Comparison of ENCODE assay signal across 16 cellular contexts in the genomic region with DNA sequence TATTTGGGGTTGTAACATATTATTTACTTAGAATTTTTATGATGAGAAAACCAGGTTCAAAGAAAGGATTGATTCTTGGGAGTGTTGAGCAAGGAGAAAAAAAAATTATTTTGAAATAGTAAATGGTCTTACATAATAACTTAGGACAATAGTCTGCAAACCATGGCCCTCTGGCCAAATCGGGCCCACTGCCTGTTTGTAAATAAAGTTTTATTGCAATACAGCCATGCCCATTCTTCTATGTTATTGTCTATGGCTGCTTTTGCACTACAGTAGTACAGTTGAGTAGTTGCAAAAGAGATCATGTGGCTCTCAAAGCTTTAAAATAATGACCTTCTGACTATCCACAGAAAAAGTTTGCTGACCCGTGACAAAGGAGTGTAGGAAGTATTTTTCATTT.
DNase-seq lines count a peak whose midpoint lies in the region; ATAC-seq, FAIRE-seq and TF ChIP-seq lines count a peak whose summit lies in the region.
"Had no signal": no experiment of that assay in that cellular context is flagged by ENCODE, and none has a peak within 500 bp of the region (broad histone marks: within the 10 kb centered on the region; RNA-seq: fewer than 3 reads in every experiment).

No MANE protein-coding gene starts in this region.

- no peak for TF ChIP-seq EP300 in K562 (IDR thresholded peaks at IDR 0.05; ENCODE audit: low read length)

- peaks cover 7 to 38% of the 10 kb centered on the region in 2 donors for H3K36me3 Mint-ChIP-seq in activated T-cell treated with anti-CD3 and anti-CD28 coated beads, Interleukin-2, amount 50 U/mL, for 72 hours (ENCODE audit: insufficient read depth in 2 of 2)
- H3K36me3 Mint-ChIP-seq in activated T-cell treated with anti-CD3 and anti-CD28 coated beads, Interleukin-2, amount 50 U/mL, for 24 hours (ENCODE audit: low read depth): peaks cover 93% of the 10 kb centered on the region
- H3K36me3 Mint-ChIP-seq in memory B cell: peaks cover 35% of the 10 kb centered on the region
- peaks cover 39% of the 10 kb centered on the region for H3K36me3 Mint-ChIP-seq in type B pancreatic cell
- H3K36me3 Mint-ChIP-seq in endodermal cell (ENCODE audit: low read depth): peaks cover 66% of the 10 kb centered on the region

- H3K9me1 ChIP-seq in K562 (ENCODE audit: control insufficient read depth, insufficient read depth, low read length): no peaks in the 10 kb centered on the region

- in situ Hi-C loops in K562 (cut with MboI): no loop called here

- no peak for FAIRE-seq in K562 (lab: Jason Lieb, UNC)
- FAIRE-seq: GM12891 had no signal

- no TSS peak for BruUV-seq in K562 (replicated peaks; lab: Mats Ljungman, UMichigan)

- H4K20me1 ChIP-seq in K562 (replicated peaks; ENCODE audit: control insufficient read depth, insufficient read depth, low read length): no peaks in the 10 kb centered on the region

- no peak for ATAC-seq in activated T-cell treated with anti-CD3 and anti-CD28 coated beads, Interleukin-2, amount 50 U/mL, for 72 hours (replicated peaks in 1 of 2)
- no peak for ATAC-seq in K562
- no peak for ATAC-seq in memory B cell (ENCODE audit: low read depth)

- 92% methylated on average over 2 of the region's 2 CpGs for WGBS in K562 (ENCODE audit: insufficient coverage, low coverage, missing lambda C conversion rate)
- 83 to 98% methylated on average over 1 to 2 of the region's 2 CpGs for WGBS in endodermal cell (ENCODE audit: insufficient coverage in 1 of 2, insufficient read length in 1 of 2), 2 experiments

- H3K4me2 ChIP-seq in K562 (ENCODE audit: insufficient read depth, low read length): no peak overlapping the region
- H3K4me2 ChIP-seq: BLaER1 had no signal

- H3K27me3 Mint-ChIP-seq in activated T-cell treated with anti-CD3 and anti-CD28 coated beads, Interleukin-2, amount 50 U/mL, for 72 hours (ENCODE audit: low read depth): no peaks in the 10 kb centered on the region
- H3K27me3 Mint-ChIP-seq in activated T-cell treated with anti-CD3 and anti-CD28 coated beads, Interleukin-2, amount 50 U/mL, for 24 hours: no peaks in the 10 kb centered on the region
- H3K27me3 Mint-ChIP-seq in memory B cell (no peaks in the 10 kb centered on the region), type B pancreatic cell (no peaks in the 10 kb centered on the region), endodermal cell (ENCODE audit: insufficient read depth) (no peaks in the 10 kb centered on the region)

- H3K9me3 ChIP-seq in K562 (replicated peaks; ENCODE audit: control insufficient read depth, insufficient read depth, low read depth, low read length) (no peaks in the 10 kb centered on the region), endodermal cell (ENCODE audit: control insufficient read depth, low read length) (no peaks in the 10 kb centered on the region)
- H3K9me3 ChIP-seq: BLaER1 had no signal

- H3K9me3 Mint-ChIP-seq in activated T-cell treated with anti-CD3 and anti-CD28 coated beads, Interleukin-2, amount 50 U/mL, for 72 hours: no peaks in the 10 kb centered on the region
- no peaks in the 10 kb centered on the region for H3K9me3 Mint-ChIP-seq in activated T-cell treated with anti-CD3 and anti-CD28 coated beads, Interleukin-2, amount 50 U/mL, for 24 hours
- no peaks in the 10 kb centered on the region for H3K9me3 Mint-ChIP-seq in memory B cell
- no peaks in the 10 kb centered on the region for H3K9me3 Mint-ChIP-seq in type B pancreatic cell
- no peaks in the 10 kb centered on the region for H3K9me3 Mint-ChIP-seq in endodermal cell
- H3K9me3 Mint-ChIP-seq: H9 had no signal

- H3K27ac ChIP-seq in K562 (ENCODE audit: extremely low read depth, low read depth, low read length) (no peak overlapping the region), endodermal cell (ENCODE audit: low read depth, low read length) (no peak overlapping the region)
- H3K27ac ChIP-seq: 22Rv1, BLaER1 had no signal

- H3K79me2 ChIP-seq in K562 (ENCODE audit: control insufficient read depth, insufficient read depth, low read length): no peaks in the 10 kb centered on the region; the same call in 2 of the 3 replicates

- POLR2A ChIA-PET in K562 (lab: Yijun Ruan, JAX): no interaction called here

- H2AFZ ChIP-seq in K562 (ENCODE audit: low read depth, low read length): no peak overlapping the region

- no peak for DNase-seq in activated T-cell treated with anti-CD3 and anti-CD28 coated beads, Interleukin-2, amount 50 U/mL, for 72 hours
- no peak for DNase-seq in activated T-cell treated with anti-CD3 and anti-CD28 coated beads, Interleukin-2, amount 50 U/mL, for 24 hours
- DNase-seq in K562 (ENCODE audit: extremely low read depth in 1 of 4, low spot score in 3 of 4): no peak
- DNase-seq in memory B cell (ENCODE audit: low spot score in 2 of 2): no peak
- DNase-seq in type B pancreatic cell (ENCODE audit: extremely low spot score, unreplicated experiment): no peak
- DNase-seq in stimulated activated CD4-positive, alpha-beta T cell treated with anti-CD3 and anti-CD28 coated beads, Interleukin-4, amount 100 ng/mL, for 24 hours: no peak
- DNase-seq in endodermal cell: no peak
- DNase-seq in activated CD4-positive, alpha-beta T cell treated with anti-CD3 and anti-CD28 coated beads, Interleukin-2, amount 50 U/mL, for 48 hours: no peak
- DNase-seq: AML-193, Calu3, DMS 273 treated with DMSO at 0.1 percent for 48 hours, GOT3, H9 had no signal

- peaks cover 0 to 8% of the 10 kb centered on the region in 2 experiments; a peak in 2 of 5 replicates for H3K4me1 ChIP-seq in K562 (replicated peaks in 1 of 2; ENCODE audit: control insufficient read depth in 2 of 2, insufficient read depth in 2 of 2, low read length in 2 of 2)
- H3K4me1 ChIP-seq in endodermal cell (ENCODE audit: control insufficient read depth, insufficient read depth, low read length): no peaks in the 10 kb centered on the region
- H3K4me1 ChIP-seq: BLaER1 had no signal

- peak overlapping the region; percentile 42 for H3K27ac Mint-ChIP-seq in activated T-cell treated with anti-CD3 and anti-CD28 coated beads, Interleukin-2, amount 50 U/mL, for 72 hours
- no peak overlapping the region for H3K27ac Mint-ChIP-seq in activated T-cell treated with anti-CD3 and anti-CD28 coated beads, Interleukin-2, amount 50 U/mL, for 24 hours
- H3K27ac Mint-ChIP-seq in memory B cell (peak overlapping the region; percentile 53), type B pancreatic cell (peak overlapping the region; percentile 34), endodermal cell (no peak overlapping the region)

- no peak overlapping the region for H3K9ac ChIP-seq in K562 (ENCODE audit: insufficient read depth in 1 of 2, low read depth in 2 of 2, low read length in 2 of 2)
- H3K9ac ChIP-seq in endodermal cell (ENCODE audit: extremely low read depth, low read length, poor library complexity, severe bottlenecking): no peak overlapping the region
- H3K9ac ChIP-seq: BLaER1 had no signal

- intact Hi-C loops in K562 (cut with micrococcal nuclease): no loop called here

- CTCF ChIA-PET in K562 (lab: Yijun Ruan, JAX; ENCODE audit: low intra/inter-chr PET ratio): no interaction called here

- no peak overlapping the region for H3K4me3 ChIP-seq in K562
- H3K4me3 ChIP-seq in endodermal cell (ENCODE audit: low read length): no peak overlapping the region
- H3K4me3 ChIP-seq: BLaER1 had no signal

- TF ChIP-seq RAD21 in K562 (CRISPR knock-in tag; conservative IDR thresholded peaks at IDR 0.05 in 1 of 2, IDR thresholded peaks at IDR 0.05 in 1 of 2): no peak

- no peak overlapping the region for H3K4me3 Mint-ChIP-seq in activated T-cell treated with anti-CD3 and anti-CD28 coated beads, Interleukin-2, amount 50 U/mL, for 72 hours
- no peak overlapping the region for H3K4me3 Mint-ChIP-seq in activated T-cell treated with anti-CD3 and anti-CD28 coated beads, Interleukin-2, amount 50 U/mL, for 24 hours
- H3K4me3 Mint-ChIP-seq in memory B cell (no peak overlapping the region), type B pancreatic cell (no peak overlapping the region), endodermal cell (no peak overlapping the region)
- H3K4me3 Mint-ChIP-seq: H9 had no signal

- TF ChIP-seq CTCF in K562 (IDR thresholded peaks at IDR 0.05 in 2 of 3, conservative IDR thresholded peaks at IDR 0.05 in 1 of 3; ENCODE audit: insufficient read depth in 2 of 3, low read depth in 1 of 3, low read length in 3 of 3) (no peak), type B pancreatic cell (conservative IDR thresholded peaks at IDR 0.05) (no peak), endodermal cell (conservative IDR thresholded peaks at IDR 0.05) (no peak)

- H3K27me3 ChIP-seq in K562 (ENCODE audit: control insufficient read depth in 2 of 2, insufficient read depth in 2 of 2, low read length in 2 of 2) (no peaks in the 10 kb centered on the region), endodermal cell (ENCODE audit: control insufficient read depth, insufficient read depth, low read length, poor library complexity, severe bottlenecking) (no peaks in the 10 kb centered on the region)
- H3K27me3 ChIP-seq: BLaER1 had no signal

- H3K4me1 Mint-ChIP-seq in activated T-cell treated with anti-CD3 and anti-CD28 coated beads, Interleukin-2, amount 50 U/mL, for 72 hours (ENCODE audit: low read depth): no peaks in the 10 kb centered on the region
- H3K4me1 Mint-ChIP-seq in activated T-cell treated with anti-CD3 and anti-CD28 coated beads, Interleukin-2, amount 50 U/mL, for 24 hours (ENCODE audit: low read depth): no peaks in the 10 kb centered on the region
- H3K4me1 Mint-ChIP-seq in memory B cell: peaks cover 3% of the 10 kb centered on the region
- H3K4me1 Mint-ChIP-seq in type B pancreatic cell (ENCODE audit: unreplicated experiment): no peaks in the 10 kb centered on the region
- no peaks in the 10 kb centered on the region for H3K4me1 Mint-ChIP-seq in endodermal cell
- H3K4me1 Mint-ChIP-seq: H9 had no signal

- no peak for TF ChIP-seq POLR2A in K562 (conservative IDR thresholded peaks at IDR 0.05)

- H3K36me3 ChIP-seq in K562 (ENCODE audit: control insufficient read depth, insufficient read depth, low read length): peaks cover 58% of the 10 kb centered on the region
- H3K36me3 ChIP-seq in endodermal cell (ENCODE audit: control insufficient read depth, insufficient read depth, low read length): peaks cover 80% of the 10 kb centered on the region

Comparison
In these comparisons a context has a peak if more than half of its experiments do, and no peak if none do; other contexts are left out.
1. H3K27ac Mint-ChIP-seq: peak in activated T-cell treated with anti-CD3 and anti-CD28 coated beads, Interleukin-2, amount 50 U/mL, for 72 hours (single experiment), memory B cell (single experiment) and type B pancreatic cell (single experiment); none in activated T-cell treated with anti-CD3 and anti-CD28 coated beads, Interleukin-2, amount 50 U/mL, for 24 hours (single experiment) and endodermal cell (single experiment).